In genomic region chr13:99162543-99162942, GRCh38 we compare ENCODE assay signal across 1 cellular context.
TF ChIP-seq lines count a peak whose summit lies in the region.

No MANE protein-coding gene starts in this region.

TF ChIP-seq in HepG2, 621 proteins besides CTCF, POLR2A, EP300 and RAD21 (continued from another document):
- TF ChIP-seq PREB (CRISPR knock-in tag; IDR thresholded peaks at IDR 0.05): no peak
- TF ChIP-seq NCOA5 (CRISPR knock-in tag; IDR thresholded peaks at IDR 0.05): no peak
- TF ChIP-seq ZSCAN21 (CRISPR knock-in tag; IDR thresholded peaks at IDR 0.05; ENCODE audit: borderline replicate concordance): no peak
- TF ChIP-seq CSRNP2 (CRISPR knock-in tag; conservative IDR thresholded peaks at IDR 0.05; ENCODE audit: low read depth): no peak
- TF ChIP-seq HNRNPL (IDR thresholded peaks at IDR 0.05; ENCODE audit: low read depth, low read length): no peak
- TF ChIP-seq AKNA (CRISPR knock-in tag; IDR thresholded peaks at IDR 0.05; ENCODE audit: borderline replicate concordance): no peak
- TF ChIP-seq ZNF263 (CRISPR knock-in tag; IDR thresholded peaks at IDR 0.05): no peak
- TF ChIP-seq BCL3 (CRISPR knock-in tag; IDR thresholded peaks at IDR 0.05): no peak
- TF ChIP-seq SALL2 (CRISPR knock-in tag; IDR thresholded peaks at IDR 0.05): no peak
- TF ChIP-seq ETS1 (CRISPR knock-in tag; IDR thresholded peaks at IDR 0.05): no peak
- no peak for TF ChIP-seq ZNF563 (CRISPR knock-in tag; IDR thresholded peaks at IDR 0.05)
- TF ChIP-seq RXRB (CRISPR knock-in tag; IDR thresholded peaks at IDR 0.05; ENCODE audit: borderline replicate concordance): no peak
- no peak for TF ChIP-seq ZNF282 (IDR thresholded peaks at IDR 0.05; ENCODE audit: partially characterized antibody)
